8 cellular contexts compared by ENCODE assay signal in genomic region chr5:149552038-149552494, GRCh38.
DNase-seq lines count a peak whose midpoint lies in the region; ATAC-seq lines count a peak whose summit lies in the region.

No MANE protein-coding gene starts in this region.

- H3K4me1 ChIP-seq in mucosa of stomach (ENCODE audit: control insufficient read depth, insufficient read depth, low read length), result peaks cover 16% of the 10 kb centered on the region

- H3K36me3 Mint-ChIP-seq in stimulated activated naive CD8-positive, alpha-beta T cell treated with anti-CD3 and anti-CD28 coated beads, Interleukin-15, Interleukin-2, amounts not matched to agents 100 ng/mL and 50 ng/mL, for 24 hours (ENCODE audit: low read depth), result peaks cover 30% of the 10 kb centered on the region

- ATAC-seq in stimulated activated naive CD8-positive, alpha-beta T cell treated with anti-CD3 and anti-CD28 coated beads, Interleukin-15, Interleukin-2, amounts not matched to agents 100 U/mL and 50 U/mL, for 24 hours, result no peak
- ATAC-seq in HG03139 (IDR thresholded peaks at IDR 0.05; ENCODE audit: unreplicated experiment) (no peak), GM21723 (IDR thresholded peaks at IDR 0.05; ENCODE audit: unreplicated experiment) (no peak)

- peaks cover 29% of the 10 kb centered on the region for H3K4me1 Mint-ChIP-seq in stimulated activated naive CD8-positive, alpha-beta T cell treated with anti-CD3 and anti-CD28 coated beads, Interleukin-15, Interleukin-2, amounts not matched to agents 100 ng/mL and 50 ng/mL, for 24 hours (ENCODE audit: low read depth)

- H3K9me3 ChIP-seq in mucosa of stomach (ENCODE audit: control insufficient read depth, low read length), result no peaks in the 10 kb centered on the region

- H3K27me3 ChIP-seq in mucosa of stomach (ENCODE audit: control insufficient read depth, insufficient read depth, low read length), result no peaks in the 10 kb centered on the region

- H3K9me3 Mint-ChIP-seq in stimulated activated naive CD8-positive, alpha-beta T cell treated with anti-CD3 and anti-CD28 coated beads, Interleukin-15, Interleukin-2, amounts not matched to agents 100 ng/mL and 50 ng/mL, for 24 hours, result no peaks in the 10 kb centered on the region

- peak overlapping the region; percentile 100 for H3K9ac ChIP-seq in mucosa of stomach (ENCODE audit: low read length)

- DNase-seq in stimulated activated naive CD8-positive, alpha-beta T cell treated with anti-CD3 and anti-CD28 coated beads, Interleukin-15, Interleukin-2, amounts not matched to agents 100 U/mL and 50 U/mL, for 24 hours, result no peak
- DNase-seq in caudate nucleus (lab: John Stamatoyannopoulos, UW) (no peak), NCI-H2029 (lab: John Stamatoyannopoulos, UW) (no peak), iPS-NIHi7 (ENCODE audit: extremely low spot score) (no peak)

- H3K4me3 ChIP-seq in mucosa of stomach (ENCODE audit: low read length), result peak overlapping the region; percentile 51

- H3K27ac Mint-ChIP-seq in stimulated activated naive CD8-positive, alpha-beta T cell treated with anti-CD3 and anti-CD28 coated beads, Interleukin-15, Interleukin-2, amounts not matched to agents 100 ng/mL and 50 ng/mL, for 24 hours, result peak overlapping the region; percentile 99

- H3K36me3 ChIP-seq in mucosa of stomach (ENCODE audit: control insufficient read depth, insufficient read depth, low read length), result peaks cover 4% of the 10 kb centered on the region

- H3K27me3 Mint-ChIP-seq in stimulated activated naive CD8-positive, alpha-beta T cell treated with anti-CD3 and anti-CD28 coated beads, Interleukin-15, Interleukin-2, amounts not matched to agents 100 ng/mL and 50 ng/mL, for 24 hours, result no peaks in the 10 kb centered on the region

- peak overlapping the region; percentile 99 for H3K4me3 Mint-ChIP-seq in stimulated activated naive CD8-positive, alpha-beta T cell treated with anti-CD3 and anti-CD28 coated beads, Interleukin-15, Interleukin-2, amounts not matched to agents 100 ng/mL and 50 ng/mL, for 24 hours

- H3K27ac ChIP-seq in caudate nucleus (ENCODE audit: low read depth, low read length), result peak overlapping the region; percentile 99
